Comparison of ENCODE assay signal across 27 cellular contexts in the genomic region with DNA sequence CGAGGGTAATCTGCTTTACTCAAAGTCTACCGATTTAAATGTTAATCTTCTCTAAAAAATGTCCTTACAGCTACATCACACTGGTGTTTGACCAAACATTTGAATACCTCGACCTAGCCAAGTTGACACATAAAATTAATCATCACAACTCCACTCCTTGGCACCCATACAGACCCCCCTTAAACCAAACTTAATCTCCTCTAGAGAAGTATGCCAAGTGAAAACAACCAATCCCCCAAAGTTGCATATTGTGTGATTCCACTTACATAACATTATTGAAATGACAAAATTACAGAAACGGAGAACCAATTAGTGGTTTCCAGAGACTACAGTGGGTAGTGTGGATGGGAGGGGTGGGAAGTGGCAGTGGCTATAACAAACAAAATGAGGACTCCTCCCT. TPM values are rescaled to one million over a fixed set of nuclear protein-coding genes. Genes with fewer than 3 reads are reported as not detected.
"Had no signal": no experiment of that assay in that cellular context is flagged by ENCODE, and none has a peak within 500 bp of the region (broad histone marks: within the 10 kb centered on the region; RNA-seq: fewer than 3 reads in every experiment).

No MANE protein-coding gene starts in this region.

- H3K4me1 Mint-ChIP-seq: activated CD4-positive, alpha-beta T cell treated with anti-CD3 and anti-CD28 coated beads for 36 hours; immature natural killer cell; naive B cell; T-cell; WTC11 had no signal

- H3K27me3 Mint-ChIP-seq: activated CD4-positive, alpha-beta memory T cell treated with anti-CD3 and anti-CD28 coated beads for 36 hours; naive B cell had no signal

- H3K4me1 ChIP-seq: adrenal gland, gastrocnemius medialis, heart right ventricle, right lobe of liver, stomach had no signal

- H3K9me3 Mint-ChIP-seq: activated T-helper 1 cell treated with anti-CD3 and anti-CD28 coated beads, Interleukin-12 subunit alpha, Interleukin-12 subunit beta, Interleukin-2, Interleukin-4 antibody, amounts not matched to agents 30 ng/mL and 10 ng/mL and 1 ng/mL, durations not matched to agents 14 hours and 24 hours and 36 hours had no signal

- H3K4me3 Mint-ChIP-seq: activated CD4-positive, alpha-beta memory T cell treated with anti-CD3 and anti-CD28 coated beads for 36 hours; activated CD4-positive, alpha-beta T cell treated with anti-CD3 and anti-CD28 coated beads for 36 hours; activated T-helper 1 cell treated with anti-CD3 and anti-CD28 coated beads, Interleukin-12 subunit alpha, Interleukin-12 subunit beta, Interleukin-2, Interleukin-4 antibody, amounts not matched to agents 30 ng/mL and 10 ng/mL and 1 ng/mL, durations not matched to agents 14 hours and 24 hours and 36 hours; effector memory CD8-positive, alpha-beta T cell; immature natural killer cell; naive B cell; T-cell; WTC11 had no signal

- H3K27ac ChIP-seq: adrenal gland, gastrocnemius medialis, heart right ventricle, right lobe of liver, stomach had no signal

- H3K36me3 ChIP-seq: adrenal gland, gastrocnemius medialis, heart right ventricle, right lobe of liver, stomach had no signal

- ATAC-seq: activated CD4-positive, alpha-beta T cell treated with anti-CD3 and anti-CD28 coated beads for 36 hours; activated naive CD4-positive, alpha-beta T cell treated with anti-CD3 and anti-CD28 coated beads, Interleukin-2, amount 50 U/mL, for 72 hours; effector memory CD8-positive, alpha-beta T cell; gastrocnemius medialis; heart right ventricle; mucosa of descending colon; right lobe of liver; T-cell; WTC11 had no signal

- H3K4me3 ChIP-seq: adrenal gland, gastrocnemius medialis, heart right ventricle, mucosa of descending colon, right lobe of liver, stomach had no signal

- H3K36me3 Mint-ChIP-seq: activated CD4-positive, alpha-beta memory T cell treated with anti-CD3 and anti-CD28 coated beads for 36 hours; activated naive CD4-positive, alpha-beta T cell treated with anti-CD3 and anti-CD28 coated beads, Interleukin-2, amount 50 U/mL, for 72 hours; immature natural killer cell; naive B cell; T-cell; WTC11 had no signal

- H3K9me3 ChIP-seq: adrenal gland, gastrocnemius medialis, mucosa of descending colon, right lobe of liver, stomach had no signal

- H3K27ac Mint-ChIP-seq: activated CD4-positive, alpha-beta memory T cell treated with anti-CD3 and anti-CD28 coated beads for 36 hours; activated CD4-positive, alpha-beta T cell treated with anti-CD3 and anti-CD28 coated beads for 36 hours; activated naive CD4-positive, alpha-beta T cell treated with anti-CD3 and anti-CD28 coated beads, Interleukin-2, amount 50 U/mL, for 72 hours; activated T-helper 1 cell treated with anti-CD3 and anti-CD28 coated beads, Interleukin-12 subunit alpha, Interleukin-12 subunit beta, Interleukin-2, Interleukin-4 antibody, amounts not matched to agents 30 ng/mL and 10 ng/mL and 1 ng/mL, durations not matched to agents 14 hours and 24 hours and 36 hours; effector memory CD8-positive, alpha-beta T cell; immature natural killer cell; T-cell; WTC11 had no signal

- DNase-seq: activated CD4-positive, alpha-beta memory T cell treated with anti-CD3 and anti-CD28 coated beads for 36 hours; activated CD4-positive, alpha-beta T cell treated with anti-CD3 and anti-CD28 coated beads for 36 hours; activated gamma-delta T cell treated with Interleukin-2 at 50 U/mL for 16 hours; activated T-cell treated with anti-CD3 and anti-CD28 coated beads for 4 hours; adrenal gland; caudate nucleus; effector memory CD8-positive, alpha-beta T cell; gastrocnemius medialis; heart right ventricle; immature natural killer cell; kidney glomerular epithelial cell; mesenchymal stem cell; mucosa of descending colon; naive B cell; right lobe of liver; small intestine; stimulated activated CD4-positive, alpha-beta T cell treated with anti-CD3 and anti-CD28 coated beads, Interleukin-15, amount 100 ng/mL, for 24 hours; stimulated activated CD4-positive, alpha-beta T cell treated with anti-CD3 and anti-CD28 coated beads, Interleukin-2, amount 100 ng/mL, for 48 hours; stomach; T-cell had no signal

- H3K27me3 ChIP-seq: adrenal gland, gastrocnemius medialis, heart right ventricle, right lobe of liver, stomach had no signal

RNA-seq across cellular contexts. Expression of a gene that starts 39.3 kb away (rescaled TPM):
- total RNA-seq: activated CD4-positive, alpha-beta memory T cell treated with anti-CD3 and anti-CD28 coated beads for 36 hours; activated CD4-positive, alpha-beta T cell treated with anti-CD3 and anti-CD28 coated beads for 36 hours; activated naive CD4-positive, alpha-beta T cell treated with anti-CD3 and anti-CD28 coated beads, Interleukin-2, amount 50 U/mL, for 72 hours; activated T-helper 1 cell treated with anti-CD3 and anti-CD28 coated beads, Interleukin-12 subunit alpha, Interleukin-12 subunit beta, Interleukin-2, Interleukin-4 antibody, amounts not matched to agents 30 ng/mL and 10 ng/mL and 1 ng/mL, durations not matched to agents 14 hours and 24 hours and 36 hours; gastrocnemius medialis; T-cell had no signal
- polyA plus RNA-seq: fibroblast of lung, immature natural killer cell, liver had no signal

RNA-seq across cellular contexts. Expression of a gene that starts 50.0 kb away (rescaled TPM):
- total RNA-seq: activated CD4-positive, alpha-beta memory T cell treated with anti-CD3 and anti-CD28 coated beads for 36 hours; activated CD4-positive, alpha-beta T cell treated with anti-CD3 and anti-CD28 coated beads for 36 hours; activated naive CD4-positive, alpha-beta T cell treated with anti-CD3 and anti-CD28 coated beads, Interleukin-2, amount 50 U/mL, for 72 hours; activated T-helper 1 cell treated with anti-CD3 and anti-CD28 coated beads, Interleukin-12 subunit alpha, Interleukin-12 subunit beta, Interleukin-2, Interleukin-4 antibody, amounts not matched to agents 30 ng/mL and 10 ng/mL and 1 ng/mL, durations not matched to agents 14 hours and 24 hours and 36 hours; fibroblast of lung; gastrocnemius medialis; osteocyte; pulmonary artery endothelial cell; T-cell had no signal
- polyA plus RNA-seq: fibroblast of lung, heart right ventricle, immature natural killer cell had no signal
